Comparison of ENCODE assay signal across 1 cellular context in genomic region chr7:43572516-43573049, GRCh38.
TF ChIP-seq lines count a peak whose summit lies in the region.

No MANE protein-coding gene starts in this region.

TF ChIP-seq in K562, 482 proteins besides CTCF, POLR2A, EP300 and RAD21 (continued from another document and continues in another):
- TF ChIP-seq ARID4B (CRISPR knock-in tag; IDR thresholded peaks at IDR 0.05), result no peak
- TF ChIP-seq RREB1 (CRISPR knock-in tag; IDR thresholded peaks at IDR 0.05), result no peak
- peak in 1 of 2 experiments; percentile 51; a peak in 2 of 4 replicates for TF ChIP-seq TRIM24 (IDR thresholded peaks at IDR 0.05)
- TF ChIP-seq ZKSCAN3 (CRISPR knock-in tag; IDR thresholded peaks at IDR 0.05), result no peak
- no peak for TF ChIP-seq DLX4 (CRISPR knock-in tag; IDR thresholded peaks at IDR 0.05)
- no peak for TF ChIP-seq SREBF2 (CRISPR knock-in tag; IDR thresholded peaks at IDR 0.05)
- TF ChIP-seq CHCHD3 (CRISPR knock-in tag; IDR thresholded peaks at IDR 0.05), result no peak
- no peak for TF ChIP-seq TARDBP (IDR thresholded peaks at IDR 0.05)
- no peak for TF ChIP-seq COPS2 (conservative IDR thresholded peaks at IDR 0.05)
- no peak for TF ChIP-seq CGGBP1 (CRISPR knock-in tag; IDR thresholded peaks at IDR 0.05)
- TF ChIP-seq FOXK2 (conservative IDR thresholded peaks at IDR 0.05 in 1 of 2, IDR thresholded peaks at IDR 0.05 in 1 of 2; ENCODE audit: low read depth in 2 of 2), result 0 out of 4 replicates have a peak, but pooled peaks of 1 of the 2 experiments have one; percentile 16
- no peak for TF ChIP-seq ZBTB7A (IDR thresholded peaks at IDR 0.05; ENCODE audit: borderline replicate concordance, control insufficient read depth, low read depth, low read length)
- TF ChIP-seq SP1 (CRISPR knock-in tag; IDR thresholded peaks at IDR 0.05), result no peak
- no peak for TF ChIP-seq NR0B1 (IDR thresholded peaks at IDR 0.05; ENCODE audit: partially characterized antibody)
- TF ChIP-seq ZNF75A (CRISPR knock-in tag; IDR thresholded peaks at IDR 0.05), result no peak
- TF ChIP-seq ELF4 (CRISPR knock-in tag; IDR thresholded peaks at IDR 0.05), result no peak
- no peak for TF ChIP-seq MXD1 (CRISPR knock-in tag; IDR thresholded peaks at IDR 0.05; ENCODE audit: borderline replicate concordance, poor library complexity, severe bottlenecking)
- no peak for TF ChIP-seq ATF4 (CRISPR knock-in tag; IDR thresholded peaks at IDR 0.05)
- no peak for TF ChIP-seq TAF7 (tag; IDR thresholded peaks at IDR 0.05)
- TF ChIP-seq TSHZ1 (CRISPR knock-in tag; IDR thresholded peaks at IDR 0.05), result no peak
- no peak for TF ChIP-seq XRCC3 (IDR thresholded peaks at IDR 0.05)
- TF ChIP-seq ZNF408 (CRISPR knock-in tag; IDR thresholded peaks at IDR 0.05; ENCODE audit: low read depth), result no peak
- TF ChIP-seq NR2C1 (IDR thresholded peaks at IDR 0.05), result no peak
- peak; percentile 43; the same call in 1 of the 2 replicates for TF ChIP-seq NR2C1 (tag; IDR thresholded peaks at IDR 0.05)
- no peak for TF ChIP-seq E2F1 (CRISPR knock-in tag; IDR thresholded peaks at IDR 0.05)
- no peak for TF ChIP-seq NR4A1 (CRISPR knock-in tag; IDR thresholded peaks at IDR 0.05)
- no peak for TF ChIP-seq NR4A1 (tag; IDR thresholded peaks at IDR 0.05)
- peak; percentile 85 for TF ChIP-seq ETV1 (tag; conservative IDR thresholded peaks at IDR 0.05; ENCODE audit: low read depth)
- TF ChIP-seq CBX8 (IDR thresholded peaks at IDR 0.05; ENCODE audit: borderline replicate concordance, extremely low read depth, low read depth, low read length, poor library complexity, severe bottlenecking), result no peak
- TF ChIP-seq RBM17 (IDR thresholded peaks at IDR 0.05; ENCODE audit: borderline replicate concordance, low read depth, low read length), result no peak
- no peak for TF ChIP-seq CUX1 (CRISPR knock-in tag; IDR thresholded peaks at IDR 0.05)
